23 cellular contexts compared by ENCODE assay signal in the genomic region with DNA sequence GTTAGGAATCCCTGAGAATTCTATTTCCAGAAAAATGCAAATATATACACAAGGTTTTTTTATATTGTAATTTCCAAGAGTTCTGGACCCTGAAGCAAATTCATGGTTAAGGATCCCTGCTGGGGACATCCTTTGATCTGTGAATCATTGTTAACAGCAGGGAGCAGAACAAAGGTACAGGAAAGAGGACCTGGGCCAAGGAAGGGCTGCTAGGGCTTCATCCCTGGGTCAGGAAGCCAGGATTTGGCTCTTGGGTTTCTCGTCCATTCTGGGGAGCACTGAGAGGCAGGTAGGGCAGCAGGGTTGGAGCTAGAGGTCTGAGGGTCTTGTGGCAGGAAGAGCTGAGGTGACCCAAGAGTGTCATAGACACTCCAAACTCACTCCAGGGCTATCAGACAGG. TPM values are rescaled to one million over a fixed set of nuclear protein-coding genes. Genes with fewer than 3 reads are reported as not detected.
DNase-seq lines count a peak whose midpoint lies in the region; ATAC-seq, FAIRE-seq and TF ChIP-seq lines count a peak whose summit lies in the region.
"Had no signal": no experiment of that assay in that cellular context is flagged by ENCODE, and none has a peak within 500 bp of the region (broad histone marks: within the 10 kb centered on the region; RNA-seq: fewer than 3 reads in every experiment).

No MANE protein-coding gene starts in this region.

- CTCF ChIA-PET in HepG2 (lab: Yijun Ruan, JAX; ENCODE audit: low intra/inter-chr PET ratio, low total read pairs): no interaction called here

- H3K27ac Mint-ChIP-seq in endothelial cell (ENCODE audit: unreplicated experiment): no peak overlapping the region
- H3K27ac Mint-ChIP-seq in natural killer cell treated with Interleukin-12 subunit alpha and Interleukin-12 subunit beta and Interleukin-15 and Interleukin-18, amount 100 ng/mL, for 72 hours: no peak overlapping the region
- H3K27ac Mint-ChIP-seq: CD4-positive, alpha-beta T cell; HFFc6 had no signal

- H3K9me3 ChIP-seq in HepG2 (ENCODE audit: low read length) (no peaks in the 10 kb centered on the region), right lobe of liver (no peaks in the 10 kb centered on the region), vagina (no peaks in the 10 kb centered on the region)
- H3K9me3 ChIP-seq: A549, Caco-2 had no signal

- peaks cover 8% of the 10 kb centered on the region for H3K4me1 Mint-ChIP-seq in endothelial cell (ENCODE audit: unreplicated experiment)
- H3K4me1 Mint-ChIP-seq in natural killer cell treated with Interleukin-12 subunit alpha and Interleukin-12 subunit beta and Interleukin-15 and Interleukin-18, amount 100 ng/mL, for 72 hours (ENCODE audit: low read depth in 2 of 2): no peaks in the 10 kb centered on the region

- H2AFZ ChIP-seq in HepG2 (ENCODE audit: low read length): no peak overlapping the region
- H2AFZ ChIP-seq: GM23248 had no signal

- TF ChIP-seq CTCF in HepG2 (CRISPR knock-in tag; IDR thresholded peaks at IDR 0.05): no peak
- TF ChIP-seq CTCF in right lobe of liver (IDR thresholded peaks at IDR 0.05): no peak
- no peak for TF ChIP-seq CTCF in endothelial cell (IDR thresholded peaks at IDR 0.05; ENCODE audit: unreplicated experiment)
- TF ChIP-seq CTCF in vagina (IDR thresholded peaks at IDR 0.05): no peak

- TF ChIP-seq EP300 in HepG2 (IDR thresholded peaks at IDR 0.05; ENCODE audit: low read depth in 2 of 2, low read length in 2 of 2) (no peak), HepG2 (CRISPR knock-in tag; IDR thresholded peaks at IDR 0.05; ENCODE audit: borderline replicate concordance) (no peak)

- H3K4me2 ChIP-seq in HepG2 (ENCODE audit: low read depth, low read length): no peak overlapping the region
- H3K4me2 ChIP-seq: A549 had no signal

- ATAC-seq in HepG2 (no peak), right lobe of liver (no peak), GM18505 (IDR thresholded peaks at IDR 0.05; ENCODE audit: unreplicated experiment) (no peak)
- no peak for ATAC-seq in natural killer cell treated with Interleukin-12 subunit alpha and Interleukin-12 subunit beta and Interleukin-15 and Interleukin-18, amount 100 ng/mL, for 72 hours
- ATAC-seq: A549 had no signal

- H3K4me3 ChIP-seq in HepG2 (replicated peaks in 1 of 3; ENCODE audit: insufficient read depth in 1 of 3, low read depth in 2 of 3, low read length in 3 of 3) (no peak overlapping the region), right lobe of liver (no peak overlapping the region), vagina (no peak overlapping the region)
- H3K4me3 ChIP-seq: A549, GM23248 had no signal

- no peak overlapping the region for H3K9ac ChIP-seq in HepG2 (ENCODE audit: insufficient read depth, low read depth, low read length)
- H3K9ac ChIP-seq: GM23248 had no signal

- POLR2A ChIA-PET in HepG2 (lab: Yijun Ruan, JAX): no interaction called here

- WGBS in HepG2 (ENCODE audit: low lambda C conversion rate): 70% methylated on average over 1 of the region's 1 CpG
- WGBS in right lobe of liver (ENCODE audit: insufficient coverage, low coverage, low lambda C conversion rate, missing lambda C conversion rate): no CpG with 5 or more reads among the region's 1 CpG

- no TSS peak for BruUV-seq in HepG2 (replicated peaks; lab: Mats Ljungman, UMichigan)

- no peak overlapping the region for H3K27ac ChIP-seq in HepG2 (ENCODE audit: extremely low read length, insufficient read depth, low read length)
- no peak overlapping the region for H3K27ac ChIP-seq in right lobe of liver
- H3K27ac ChIP-seq in vagina: no peak overlapping the region
- H3K27ac ChIP-seq: 22Rv1, A549, C4-2B, GM23248, HL-60 had no signal

- no peaks in the 10 kb centered on the region for H3K9me3 Mint-ChIP-seq in endothelial cell (ENCODE audit: unreplicated experiment)
- H3K9me3 Mint-ChIP-seq in natural killer cell treated with Interleukin-12 subunit alpha and Interleukin-12 subunit beta and Interleukin-15 and Interleukin-18, amount 100 ng/mL, for 72 hours: no peaks in the 10 kb centered on the region
- H3K9me3 Mint-ChIP-seq: CD4-positive, alpha-beta T cell; HFFc6 had no signal

- H3K27me3 ChIP-seq in HepG2 (ENCODE audit: control insufficient read depth in 1 of 2, insufficient read depth in 2 of 2, low read length in 2 of 2) (no peaks in the 10 kb centered on the region), right lobe of liver (no peaks in the 10 kb centered on the region), vagina (no peaks in the 10 kb centered on the region)

- DNase-seq in HepG2 (ENCODE audit: low spot score) (peak; percentile 39), right lobe of liver (no peak), endothelial cell (ENCODE audit: low spot score) (no peak), posterior vena cava (ENCODE audit: low spot score) (peak; percentile 3), vagina (ENCODE audit: extremely low spot score in 2 of 2) (no peak)
- DNase-seq in natural killer cell treated with Interleukin-12 subunit alpha and Interleukin-12 subunit beta and Interleukin-15 and Interleukin-18, amount 100 ng/mL, for 72 hours (ENCODE audit: low spot score): no peak
- DNase-seq: AML-193; Caco-2; CD4-positive, alpha-beta T cell; GM23248; HCEC 1CT; HFFc6; IMR-90 had no signal

- TF ChIP-seq RAD21 in HepG2 (CRISPR knock-in tag; IDR thresholded peaks at IDR 0.05): no peak

- H3K36me3 ChIP-seq in HepG2 (replicated peaks in 1 of 2; ENCODE audit: control insufficient read depth in 1 of 2, insufficient read depth in 2 of 2, low read length in 2 of 2) (no peaks in the 10 kb centered on the region), right lobe of liver (no peaks in the 10 kb centered on the region), vagina (no peaks in the 10 kb centered on the region)

- H3K79me2 ChIP-seq in HepG2 (ENCODE audit: insufficient read depth, low read length): no peaks in the 10 kb centered on the region

- H4K20me1 ChIP-seq in HepG2 (ENCODE audit: insufficient read depth, low read length): no peaks in the 10 kb centered on the region

- no peaks in the 10 kb centered on the region for H3K36me3 Mint-ChIP-seq in endothelial cell (ENCODE audit: low read depth, unreplicated experiment)
- no peaks in the 10 kb centered on the region for H3K36me3 Mint-ChIP-seq in natural killer cell treated with Interleukin-12 subunit alpha and Interleukin-12 subunit beta and Interleukin-15 and Interleukin-18, amount 100 ng/mL, for 72 hours

- H3K4me3 Mint-ChIP-seq in endothelial cell (ENCODE audit: unreplicated experiment): peak overlapping the region; percentile 22
- H3K4me3 Mint-ChIP-seq in natural killer cell treated with Interleukin-12 subunit alpha and Interleukin-12 subunit beta and Interleukin-15 and Interleukin-18, amount 100 ng/mL, for 72 hours: no peak overlapping the region
- H3K4me3 Mint-ChIP-seq: CD4-positive, alpha-beta T cell; HFFc6 had no signal

- TF ChIP-seq POLR2A in HepG2 (IDR thresholded peaks at IDR 0.05; ENCODE audit: insufficient read depth in 1 of 2, low read depth in 2 of 2, low read length in 2 of 2): no peak
- TF ChIP-seq POLR2A in right lobe of liver (IDR thresholded peaks at IDR 0.05): no peak
- TF ChIP-seq POLR2A in vagina (IDR thresholded peaks at IDR 0.05): no peak
- no peak for TF ChIP-seq POLR2A in GM18505 (IDR thresholded peaks at IDR 0.05; ENCODE audit: borderline replicate concordance, extremely low read depth, insufficient read depth, insufficient read length)

- FAIRE-seq in HepG2 (lab: Jason Lieb, UNC): no peak
- FAIRE-seq: A549, D721Med, G401.6, GM12892, H54 had no signal

- intact Hi-C loops in HepG2 (cut with micrococcal nuclease; ENCODE audit: unreplicated experiment) (no loop called here), right lobe of liver (cut with DNase I) (no loop called here), posterior vena cava (cut with DNase I) (no loop called here), vagina (cut with DNase I) (no loop called here)

- peaks cover 5% of the 10 kb centered on the region for H3K27me3 Mint-ChIP-seq in endothelial cell (ENCODE audit: unreplicated experiment)
- peaks cover 20% of the 10 kb centered on the region in 2 donors for H3K27me3 Mint-ChIP-seq in natural killer cell treated with Interleukin-12 subunit alpha and Interleukin-12 subunit beta and Interleukin-15 and Interleukin-18, amount 100 ng/mL, for 72 hours

- H3K4me1 ChIP-seq in HepG2 (ENCODE audit: insufficient read depth, low read length) (peaks cover 84% of the 10 kb centered on the region), right lobe of liver (peaks cover 0 to 31% (median 9%) of the 10 kb centered on the region in 4 donors), vagina (peaks cover 38% of the 10 kb centered on the region)
- H3K4me1 ChIP-seq: A549 had no signal

- in situ Hi-C loops in HepG2 (cut with HindIII; ENCODE audit: extremely low pct_ligation_motif_present, low pct_unique_long_range_greater_than_20kb): no loop called here

RNA-seq across cellular contexts. Expression of a gene that starts 10.2 kb away (rescaled TPM):
- 37.5 and 63.7 TPM in 2 replicates for total RNA-seq in HepG2 (2016; rRNA removed; fragmentation: Illumina TruSeq; extraction: Trizol)
- 67.5 and 74.8 TPM in 2 replicates for total RNA-seq in HepG2 (2016; cell fraction: cytosol; rRNA removed; fragmentation: Illumina TruSeq; extraction: Trizol; ENCODE audit: low read depth)
- 30.7 and 64.6 TPM in 2 replicates for total RNA-seq in HepG2 (2016; cell fraction: insoluble cytoplasmic fraction; rRNA removed; fragmentation: Illumina TruSeq; extraction: Trizol)
- 118 and 139 TPM in 2 replicates for total RNA-seq in HepG2 (2016; cell fraction: membrane; rRNA removed; fragmentation: Illumina TruSeq; extraction: Trizol)
- total RNA-seq in HepG2 (2016; cell fraction: nucleus; rRNA removed; fragmentation: Illumina TruSeq; extraction: Trizol): 44.9 and 59.4 TPM in 2 replicates
- polyA plus RNA-seq in HepG2 (2011; rRNA removed): 92.9 and 94.6 TPM in 2 replicates
- 77.3 and 145 TPM in 2 replicates for polyA plus RNA-seq in HepG2 (2011; cell fraction: cytosol; rRNA removed)
- polyA plus RNA-seq in HepG2 (2011; cell fraction: nucleus; rRNA removed): 93.1 and 106 TPM in 2 replicates
- polyA plus RNA-seq in HepG2 (2012): 22.4 and 31.8 TPM in 2 replicates
- 159 and 175 TPM in 2 replicates for polyA plus RNA-seq in HepG2 (2016; cell fraction: cytosol; fragmentation: Illumina TruSeq; extraction: Trizol; ENCODE audit: low read depth)
- 64.4 and 78.3 TPM in 2 replicates for polyA plus RNA-seq in HepG2 (2016; cell fraction: insoluble cytoplasmic fraction; fragmentation: Illumina TruSeq; extraction: Trizol; ENCODE audit: low read depth)
- polyA plus RNA-seq in HepG2 (2016; cell fraction: membrane; fragmentation: Illumina TruSeq; extraction: Trizol; ENCODE audit: low read depth): 207 and 216 TPM in 2 replicates
- polyA plus RNA-seq in HepG2 (2016; cell fraction: nucleus; fragmentation: Illumina TruSeq; extraction: Trizol; ENCODE audit: insufficient read depth, low read depth): 162 and 173 TPM in 2 replicates
- 19.0 and 113 TPM in 2 replicates for polyA minus RNA-seq in HepG2 (2011; rRNA and poly(A)+ RNA removed; ENCODE audit: low replicate concordance)
- polyA minus RNA-seq in HepG2 (2011; cell fraction: cytosol; rRNA and poly(A)+ RNA removed): 47.6 and 70.8 TPM in 2 replicates
- polyA minus RNA-seq in HepG2 (2011; cell fraction: nucleus; rRNA and poly(A)+ RNA removed): 28.5 and 32.1 TPM in 2 replicates
- total RNA-seq in right lobe of liver: 100 to 1,000 TPM; 199 to 271 (median 220) TPM
- total RNA-seq in endothelial cell (ENCODE audit: unreplicated experiment): 15.5 TPM
- total RNA-seq in posterior vena cava: 10 to 100 TPM; 44.1 to 82.6 TPM
- total RNA-seq in natural killer cell treated with Interleukin-12 subunit alpha and Interleukin-12 subunit beta and Interleukin-15 and Interleukin-18, amount 100 ng/mL, for 72 hours: 1 to 10 TPM; 1.1 to 1.9 TPM
- total RNA-seq in vagina: 56.7 TPM

RNA-seq across cellular contexts. Expression of a gene that starts 39.3 kb away (rescaled TPM):
- total RNA-seq in HepG2 (2016; rRNA removed; fragmentation: Illumina TruSeq; extraction: Trizol) (not detected in 2 replicates), right lobe of liver (not detected), endothelial cell (ENCODE audit: unreplicated experiment) (0.97 TPM), posterior vena cava (under 1 TPM; 0.19 to 0.33 TPM), vagina (2.7 TPM)
- not detected in 2 replicates for total RNA-seq in HepG2 (2016; cell fraction: cytosol; rRNA removed; fragmentation: Illumina TruSeq; extraction: Trizol; ENCODE audit: low read depth)
- not detected in 2 replicates for total RNA-seq in HepG2 (2016; cell fraction: insoluble cytoplasmic fraction; rRNA removed; fragmentation: Illumina TruSeq; extraction: Trizol)
- total RNA-seq in HepG2 (2016; cell fraction: membrane; rRNA removed; fragmentation: Illumina TruSeq; extraction: Trizol): not detected in 2 replicates
- not detected in 2 replicates for total RNA-seq in HepG2 (2016; cell fraction: nucleus; rRNA removed; fragmentation: Illumina TruSeq; extraction: Trizol)
- polyA plus RNA-seq in HepG2 (2011; rRNA removed): not detected in 2 replicates
- polyA plus RNA-seq in HepG2 (2011; cell fraction: cytosol; rRNA removed): not detected in 2 replicates
- not detected in 2 replicates for polyA plus RNA-seq in HepG2 (2011; cell fraction: nucleus; rRNA removed)
- polyA plus RNA-seq in HepG2 (2012): not detected in 2 replicates
- polyA plus RNA-seq in HepG2 (2016; cell fraction: cytosol; fragmentation: Illumina TruSeq; extraction: Trizol; ENCODE audit: low read depth): not detected in 2 replicates
- polyA plus RNA-seq in HepG2 (2016; cell fraction: insoluble cytoplasmic fraction; fragmentation: Illumina TruSeq; extraction: Trizol; ENCODE audit: low read depth): not detected in 2 replicates
- polyA plus RNA-seq in HepG2 (2016; cell fraction: membrane; fragmentation: Illumina TruSeq; extraction: Trizol; ENCODE audit: low read depth): not detected in 2 replicates
- polyA plus RNA-seq in HepG2 (2016; cell fraction: nucleus; fragmentation: Illumina TruSeq; extraction: Trizol; ENCODE audit: insufficient read depth, low read depth): not detected in 2 replicates
- 0.30 TPM in 1 of 2 replicates, not detected in the other for polyA minus RNA-seq in HepG2 (2011; rRNA and poly(A)+ RNA removed; ENCODE audit: low replicate concordance)
- not detected in 2 replicates for polyA minus RNA-seq in HepG2 (2011; cell fraction: cytosol; rRNA and poly(A)+ RNA removed)
- polyA minus RNA-seq in HepG2 (2011; cell fraction: nucleus; rRNA and poly(A)+ RNA removed): not detected in 2 replicates
- not detected for total RNA-seq in natural killer cell treated with Interleukin-12 subunit alpha and Interleukin-12 subunit beta and Interleukin-15 and Interleukin-18, amount 100 ng/mL, for 72 hours
- total RNA-seq: Caco-2; CD4-positive, alpha-beta T cell; GM23248; HFFc6; HT1080 had no signal
- polyA plus RNA-seq: A549, GM23248 had no signal

Comparison
In these comparisons a context has a peak if more than half of its experiments do, and no peak if none do; other contexts are left out.
1. DNase-seq: peak in HepG2 (single experiment) and posterior vena cava (single experiment); none in right lobe of liver (0 of 3), endothelial cell (single experiment), natural killer cell treated with Interleukin-12 subunit alpha and Interleukin-12 subunit beta and Interleukin-15 and Interleukin-18, amount 100 ng/mL, for 72 hours (single experiment) and vagina (0 of 2).